In the genomic region with DNA sequence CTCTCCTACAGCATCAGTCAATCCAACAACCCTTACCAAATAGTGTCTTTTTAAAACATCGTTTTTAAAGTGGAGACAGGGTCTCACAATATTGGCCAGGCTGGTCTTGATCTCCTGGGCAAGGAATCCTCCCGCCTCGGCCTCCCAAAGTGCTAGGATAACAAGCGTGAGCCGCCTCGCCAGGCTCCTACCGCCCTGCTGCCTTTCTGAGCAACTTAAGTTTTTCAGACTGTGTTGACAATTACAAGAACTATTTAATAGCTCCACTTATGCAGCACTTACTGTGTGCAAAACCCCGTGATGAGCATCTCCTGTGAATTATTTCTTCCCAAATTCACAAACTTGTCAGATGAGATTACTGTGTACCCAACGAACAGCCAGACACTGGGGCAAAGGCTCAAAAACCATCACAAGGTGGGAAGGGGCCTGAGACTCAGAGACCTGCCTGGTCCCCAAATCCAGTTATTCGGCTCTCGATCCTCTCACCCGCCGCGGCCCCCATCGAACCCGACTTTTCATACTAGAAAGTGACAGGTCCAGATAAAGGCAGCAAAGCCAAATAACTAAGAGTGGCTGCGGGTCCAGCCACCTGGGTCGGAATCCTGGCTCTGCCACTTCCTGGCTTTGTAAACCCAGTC, we compare ENCODE assay signal across 8 cellular contexts. TPM values are rescaled to one million over a fixed set of nuclear protein-coding genes. Genes with fewer than 3 reads are reported as not detected.
DNase-seq lines count a peak whose midpoint lies in the region; ATAC-seq and TF ChIP-seq lines count a peak whose summit lies in the region.

No MANE protein-coding gene starts in this region.

- TSS peak; percentile 79 for BruUV-seq in PC-3 (replicated peaks; lab: Mats Ljungman, UMichigan)

- H3K79me2 ChIP-seq in PC-3 (ENCODE audit: low read length), result peaks cover 42% of the 10 kb centered on the region

- TF ChIP-seq EP300 in ovary (IDR thresholded peaks at IDR 0.05), result no peak

- H3K27me3 ChIP-seq in PC-3 (ENCODE audit: low read length) (no peaks in the 10 kb centered on the region), ovary (no peaks in the 10 kb centered on the region)

- peak overlapping the region; percentile 98 for H3K4me2 ChIP-seq in PC-3 (ENCODE audit: low read length)

- H4K20me1 ChIP-seq in PC-3 (ENCODE audit: low read length), result peaks cover 32% of the 10 kb centered on the region

- H3K27ac ChIP-seq in PC-3 (ENCODE audit: low read length) (peak overlapping the region; percentile 44), epithelial cell of prostate (peak overlapping the region; percentile 85), ovary (peak overlapping the region; percentile 38 to 54)

- in situ Hi-C loops in KBM-7 (cut with MboI; ENCODE audit: low pct_unique_long_range_greater_than_20kb, low sequenced_read_pairs), result no loop called here

- no peaks in the 10 kb centered on the region for H3F3A ChIP-seq in PC-3 (ENCODE audit: low read length, unreplicated experiment)

- TF ChIP-seq CTCF in PC-3 (conservative IDR thresholded peaks at IDR 0.05; ENCODE audit: low read depth, low read length) (no peak), ovary (IDR thresholded peaks at IDR 0.05) (no peak)

- DNase-seq in COR-L47 (lab: John Stamatoyannopoulos, UW) (peak; percentile 48), PC-3 (no peak), epithelial cell of prostate (ENCODE audit: low read depth, low spot score) (no peak), ovary (peak in 2 of 5 donors; percentile 46 to 56), OCI-M2 (lab: John Stamatoyannopoulos, UW; ENCODE audit: unreplicated experiment) (no peak), KBM-7 (no peak), GM03348 (ENCODE audit: low spot score) (no peak), GOT3 (lab: John Stamatoyannopoulos, UW) (no peak)

- no peak for ATAC-seq in PC-3

- no peak overlapping the region for H2AFZ ChIP-seq in PC-3 (ENCODE audit: low read length)

- POLR2A ChIA-PET in PC-3 (lab: Charles Lee; ENCODE audit: unreplicated experiment), result interaction anchor here (0.5 to 0.6 kb wide), 2 partner anchors 25 to 307 kb away, joined by 5 to 9 read pairs; no protein-coding TSS in a partner anchor

- H3K9ac ChIP-seq in PC-3 (ENCODE audit: low read length), result peak overlapping the region; percentile 99

- CTCF ChIA-PET in PC-3 (lab: Charles Lee), result interaction anchor here (0.6 kb wide), 1 partner anchor 55 kb away, joined by 3 read pairs; no protein-coding TSS in a partner anchor

- H3K9me3 ChIP-seq in PC-3 (ENCODE audit: low read length) (no peaks in the 10 kb centered on the region), ovary (no peaks in the 10 kb centered on the region)

- H3K36me3 ChIP-seq in PC-3 (ENCODE audit: low read depth, low read length), result peaks cover 35% of the 10 kb centered on the region
- no peaks in the 10 kb centered on the region for H3K36me3 ChIP-seq in ovary

- peak overlapping the region; percentile 100 for H3K4me3 ChIP-seq in PC-3 (ENCODE audit: low read length)
- peak overlapping the region; percentile 74 for H3K4me3 ChIP-seq in ovary

- TF ChIP-seq POLR2A in ovary (IDR thresholded peaks at IDR 0.05), result no peak

- H3K4me1 ChIP-seq in PC-3 (ENCODE audit: insufficient read depth, low read length) (peaks cover 27% of the 10 kb centered on the region), ovary (ENCODE audit: insufficient read depth) (peaks cover 5% of the 10 kb centered on the region)

- 0 to 1% (median 1%) methylated on average over 18 of the region's 18 CpGs for WGBS in ovary, 3 donors

- no peaks in the 10 kb centered on the region for H3K9me2 ChIP-seq in PC-3 (replicated peaks; ENCODE audit: low read length)

- intact Hi-C loops in PC-3 (cut with micrococcal nuclease), result no loop called here
- intact Hi-C loops in ovary (cut with DNase I), result loop anchor here in 2 of 4 donors (10.0 kb wide), 2 partner anchors 134 to 294 kb away; partner anchors contain the start of gene EMP3 (in 1 of the 2)

RNA-seq across cellular contexts. Expression of gene RPL18, which starts 0.6 kb away (rescaled TPM):
- total RNA-seq in PC-3 (2014; rRNA removed), result 1,237 and 1,503 TPM in 2 replicates
- total RNA-seq in ovary, result 1,000 to 10,000 TPM; 2,699 to 8,435 (median 3,584) TPM
- 1,000 to 10,000 TPM; 1,780 to 6,110 TPM for polyA plus RNA-seq in ovary

RNA-seq across cellular contexts. Expression of gene SPHK2, which starts 0.9 kb away (rescaled TPM):
- total RNA-seq in PC-3 (2014; rRNA removed) (8.5 and 8.6 TPM in 2 replicates), ovary (10 to 100 TPM; 12.3 to 37.2 (median 27.0) TPM)
- 10 to 100 TPM in 1 of 2 donors, 1 to 10 TPM in 1; 2.9 to 24.5 TPM for polyA plus RNA-seq in ovary

RNA-seq across cellular contexts. Expression of gene FAM83E, which starts 3.5 kb away (rescaled TPM):
- total RNA-seq in PC-3 (2014; rRNA removed) (4.6 and 4.7 TPM in 2 replicates), ovary (1 to 10 TPM in 5 of 7 donors, not detected in 2; 1.1 to 6.9 (median 1.5) TPM)
- polyA plus RNA-seq in ovary, result under 1 TPM in 1 of 2 donors, not detected in 1; 0.16 TPM

RNA-seq across cellular contexts. Expression of gene SPACA4, which starts 11.9 kb away (rescaled TPM):
- total RNA-seq in PC-3 (2014; rRNA removed) (not detected in 2 replicates), ovary (not detected)
- not detected for polyA plus RNA-seq in ovary

RNA-seq across cellular contexts. Expression of gene DBP, which starts 18.8 kb away (rescaled TPM):
- total RNA-seq in PC-3 (2014; rRNA removed) (9.0 and 12.2 TPM in 2 replicates), ovary (10 to 100 TPM; 19.7 to 69.8 (median 34.6) TPM)
- 10 to 100 TPM; 19.8 to 29.0 TPM for polyA plus RNA-seq in ovary
